In genomic region chr18:63848159-63848558, GRCh38 we compare ENCODE assay signal across 9 cellular contexts. TPM values are rescaled to one million over a fixed set of nuclear protein-coding genes. Genes with fewer than 3 reads are reported as not detected.
DNase-seq lines count a peak whose midpoint lies in the region; ATAC-seq, FAIRE-seq and TF ChIP-seq lines count a peak whose summit lies in the region.
"Had no signal": no experiment of that assay in that cellular context is flagged by ENCODE, and none has a peak within 500 bp of the region (broad histone marks: within the 10 kb centered on the region; RNA-seq: fewer than 3 reads in every experiment).

No MANE protein-coding gene starts in this region.

- WGBS in HepG2 (ENCODE audit: low lambda C conversion rate): 0% methylated on average over 2 of the region's 2 CpGs

- H3K9ac ChIP-seq in HepG2 (ENCODE audit: insufficient read depth, low read depth, low read length): no peak overlapping the region
- H3K9ac ChIP-seq: BLaER1 treated with 17β-estradiol and CSF1 and Interleukin-3, amounts not matched to agents 10 nM and 100 nM had no signal

- FAIRE-seq in HepG2 (lab: Jason Lieb, UNC): peak; percentile 57

- TF ChIP-seq EP300 in HepG2 (IDR thresholded peaks at IDR 0.05; ENCODE audit: low read depth in 2 of 2, low read length in 2 of 2): no peak
- TF ChIP-seq EP300 in HepG2 (CRISPR knock-in tag; IDR thresholded peaks at IDR 0.05; ENCODE audit: borderline replicate concordance): no peak

- in situ Hi-C loops in HepG2 (cut with HindIII; ENCODE audit: extremely low pct_ligation_motif_present, low pct_unique_long_range_greater_than_20kb): loop anchor here (5.0 to 25.0 kb wide), 2 partner anchors 326 to 836 kb away; no protein-coding TSS in a partner anchor

- no TSS peak for BruUV-seq in HepG2 (replicated peaks; lab: Mats Ljungman, UMichigan)

- CTCF ChIA-PET in HepG2 (lab: Yijun Ruan, JAX; ENCODE audit: low intra/inter-chr PET ratio, low total read pairs): interaction anchor here (0.7 to 1.1 kb wide), 3 partner anchors 25 to 331 kb away, joined by 3 to 5 read pairs (median 5); no protein-coding TSS in a partner anchor

- H3K27ac ChIP-seq in HepG2 (ENCODE audit: extremely low read length, insufficient read depth, low read length): no peak overlapping the region
- H3K27ac ChIP-seq: BLaER1 treated with 17β-estradiol and CSF1 and Interleukin-3, amounts not matched to agents 10 nM and 100 nM had no signal

- TF ChIP-seq CTCF in HFF-Myc (IDR thresholded peaks at IDR 0.05; ENCODE audit: low read depth, low read length, missing control alignments) (peak; percentile 70), HepG2 (CRISPR knock-in tag; IDR thresholded peaks at IDR 0.05) (peak; percentile 62)

- no peaks in the 10 kb centered on the region for H4K20me1 ChIP-seq in HepG2 (ENCODE audit: insufficient read depth, low read length)
- H4K20me1 ChIP-seq: BLaER1 treated with 17β-estradiol and CSF1 and Interleukin-3, amounts not matched to agents 10 nM and 100 nM had no signal

- no peak overlapping the region for H2AFZ ChIP-seq in HepG2 (ENCODE audit: low read length)

- H3K36me3 ChIP-seq in HepG2 (replicated peaks in 1 of 2; ENCODE audit: control insufficient read depth in 1 of 2, insufficient read depth in 2 of 2, low read length in 2 of 2): no peaks in the 10 kb centered on the region
- H3K36me3 ChIP-seq: BLaER1 treated with 17β-estradiol and CSF1 and Interleukin-3, amounts not matched to agents 10 nM and 100 nM had no signal

- H3K79me2 ChIP-seq in HepG2 (ENCODE audit: insufficient read depth, low read length): no peaks in the 10 kb centered on the region

- peak; percentile 82 for ATAC-seq in HepG2

- no peak overlapping the region for H3K4me3 ChIP-seq in HFF-Myc (replicated peaks; ENCODE audit: low read depth, low read length)
- no peak overlapping the region for H3K4me3 ChIP-seq in HepG2 (replicated peaks in 1 of 3; ENCODE audit: insufficient read depth in 1 of 3, low read depth in 2 of 3, low read length in 3 of 3)
- H3K4me3 ChIP-seq: BLaER1 treated with 17β-estradiol and CSF1 and Interleukin-3, amounts not matched to agents 10 nM and 100 nM had no signal

- no peaks in the 10 kb centered on the region for H3K4me1 ChIP-seq in HepG2 (ENCODE audit: insufficient read depth, low read length)
- H3K4me1 ChIP-seq: BLaER1 treated with 17β-estradiol and CSF1 and Interleukin-3, amounts not matched to agents 10 nM and 100 nM had no signal

- no peak overlapping the region for H3K4me2 ChIP-seq in HepG2 (ENCODE audit: low read depth, low read length)
- H3K4me2 ChIP-seq: BLaER1 treated with 17β-estradiol and CSF1 and Interleukin-3, amounts not matched to agents 10 nM and 100 nM had no signal

- intact Hi-C loops in HepG2 (cut with micrococcal nuclease; ENCODE audit: unreplicated experiment): no loop called here

- H3K27me3 ChIP-seq in HepG2 (ENCODE audit: control insufficient read depth in 1 of 2, insufficient read depth in 2 of 2, low read length in 2 of 2): no peaks in the 10 kb centered on the region
- H3K27me3 ChIP-seq: BLaER1 treated with 17β-estradiol and CSF1 and Interleukin-3, amounts not matched to agents 10 nM and 100 nM had no signal

- TF ChIP-seq RAD21 in HepG2 (CRISPR knock-in tag; IDR thresholded peaks at IDR 0.05): no peak

- POLR2A ChIA-PET in HepG2 (lab: Yijun Ruan, JAX): no interaction called here

- H3K9me3 ChIP-seq in HepG2 (ENCODE audit: low read length): no peaks in the 10 kb centered on the region
- H3K9me3 ChIP-seq: BLaER1 treated with 17β-estradiol and CSF1 and Interleukin-3, amounts not matched to agents 10 nM and 100 nM had no signal

- TF ChIP-seq POLR2A in HepG2 (IDR thresholded peaks at IDR 0.05; ENCODE audit: insufficient read depth in 1 of 2, low read depth in 2 of 2, low read length in 2 of 2): no peak

- peak; percentile 3 for DNase-seq in NCI-H2029 treated with DMSO at 0.1 percent for 48 hours (lab: John Stamatoyannopoulos, UW)
- no peak for DNase-seq in NCI-H2029 (lab: John Stamatoyannopoulos, UW)
- DNase-seq in HFF-Myc (ENCODE audit: extremely low read depth, low read depth): peak; percentile 44
- peak; percentile 81 for DNase-seq in NCI-H2227 (lab: John Stamatoyannopoulos, UW; ENCODE audit: unreplicated experiment)
- DNase-seq in astrocyte of the hippocampus (ENCODE audit: low read depth, low spot score): peak; percentile 63
- DNase-seq in HepG2 (ENCODE audit: low spot score): peak; percentile 39
- DNase-seq in stimulated activated naive CD4-positive, alpha-beta T cell treated with Interleukin-2 at 50 U/mL for 16 hours (lab: John Stamatoyannopoulos, UW): no peak
- DNase-seq in GM19238 (ENCODE audit: insufficient read length, low spot score): no peak

TF ChIP-seq in HepG2, 621 proteins besides CTCF, POLR2A, EP300 and RAD21 (continues in another document):
- TF ChIP-seq ZNF205 (CRISPR knock-in tag; IDR thresholded peaks at IDR 0.05) (0 out of 2 replicates have a peak, but pooled peaks have one; percentile 56), STAG1 (CRISPR knock-in tag; IDR thresholded peaks at IDR 0.05) (peak; percentile 53), SMC3 (IDR thresholded peaks at IDR 0.05; ENCODE audit: low read length) (peak; percentile 16; the same call in 1 of the 2 replicates), ZFP36L2 (CRISPR knock-in tag; IDR thresholded peaks at IDR 0.05) (no peak), SMYD3 (CRISPR knock-in tag; IDR thresholded peaks at IDR 0.05) (no peak), NR3C1 (CRISPR knock-in tag; IDR thresholded peaks at IDR 0.05) (no peak), PAX8 (CRISPR knock-in tag; IDR thresholded peaks at IDR 0.05; ENCODE audit: borderline replicate concordance) (no peak), TRIM24 (CRISPR knock-in tag; IDR thresholded peaks at IDR 0.05) (no peak)
- TF ChIP-seq, protein P1, sequence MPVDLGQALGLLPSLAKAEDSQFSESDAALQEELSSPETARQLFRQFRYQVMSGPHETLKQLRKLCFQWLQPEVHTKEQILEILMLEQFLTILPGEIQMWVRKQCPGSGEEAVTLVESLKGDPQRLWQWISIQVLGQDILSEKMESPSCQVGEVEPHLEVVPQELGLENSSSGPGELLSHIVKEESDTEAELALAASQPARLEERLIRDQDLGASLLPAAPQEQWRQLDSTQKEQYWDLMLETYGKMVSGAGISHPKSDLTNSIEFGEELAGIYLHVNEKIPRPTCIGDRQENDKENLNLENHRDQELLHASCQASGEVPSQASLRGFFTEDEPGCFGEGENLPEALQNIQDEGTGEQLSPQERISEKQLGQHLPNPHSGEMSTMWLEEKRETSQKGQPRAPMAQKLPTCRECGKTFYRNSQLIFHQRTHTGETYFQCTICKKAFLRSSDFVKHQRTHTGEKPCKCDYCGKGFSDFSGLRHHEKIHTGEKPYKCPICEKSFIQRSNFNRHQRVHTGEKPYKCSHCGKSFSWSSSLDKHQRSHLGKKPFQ (CRISPR knock-in tag; IDR thresholded peaks at IDR 0.05; ENCODE audit: insufficient replicate concordance): no peak

RNA-seq across cellular contexts. Expression of gene SERPINB2, which starts 39.3 kb away (rescaled TPM):
- total RNA-seq in HepG2 (2016; rRNA removed; fragmentation: Illumina TruSeq; extraction: Trizol): 0.10 and 0.11 TPM in 2 replicates
- total RNA-seq in HepG2 (2016; cell fraction: cytosol; rRNA removed; fragmentation: Illumina TruSeq; extraction: Trizol; ENCODE audit: low read depth): not detected in 2 replicates
- total RNA-seq in HepG2 (2016; cell fraction: insoluble cytoplasmic fraction; rRNA removed; fragmentation: Illumina TruSeq; extraction: Trizol): 0.24 TPM in 1 of 2 replicates, not detected in the other
- not detected in 2 replicates for total RNA-seq in HepG2 (2016; cell fraction: membrane; rRNA removed; fragmentation: Illumina TruSeq; extraction: Trizol)
- not detected in 2 replicates for total RNA-seq in HepG2 (2016; cell fraction: nucleus; rRNA removed; fragmentation: Illumina TruSeq; extraction: Trizol)
- polyA plus RNA-seq in HepG2 (2011; rRNA removed): 0.04 and 0.07 TPM in 2 replicates
- polyA plus RNA-seq in HepG2 (2011; cell fraction: cytosol; rRNA removed): 0.04 and 0.08 TPM in 2 replicates
- polyA plus RNA-seq in HepG2 (2011; cell fraction: nucleus; rRNA removed): 0.09 TPM in 1 of 2 replicates, not detected in the other
- not detected in 2 replicates for polyA plus RNA-seq in HepG2 (2012)
- not detected in 2 replicates for polyA plus RNA-seq in HepG2 (2016; cell fraction: cytosol; fragmentation: Illumina TruSeq; extraction: Trizol; ENCODE audit: low read depth)
- 0.13 TPM in 1 of 2 replicates, not detected in the other for polyA plus RNA-seq in HepG2 (2016; cell fraction: insoluble cytoplasmic fraction; fragmentation: Illumina TruSeq; extraction: Trizol; ENCODE audit: low read depth)
- not detected in 2 replicates for polyA plus RNA-seq in HepG2 (2016; cell fraction: membrane; fragmentation: Illumina TruSeq; extraction: Trizol; ENCODE audit: low read depth)
- polyA plus RNA-seq in HepG2 (2016; cell fraction: nucleus; fragmentation: Illumina TruSeq; extraction: Trizol; ENCODE audit: insufficient read depth, low read depth): not detected in 2 replicates
- polyA minus RNA-seq in HepG2 (2011; rRNA and poly(A)+ RNA removed; ENCODE audit: low replicate concordance): 0.49 TPM in 1 of 2 replicates, not detected in the other
- polyA minus RNA-seq in HepG2 (2011; cell fraction: cytosol; rRNA and poly(A)+ RNA removed): not detected in 2 replicates
- polyA minus RNA-seq in HepG2 (2011; cell fraction: nucleus; rRNA and poly(A)+ RNA removed): not detected in 2 replicates

RNA-seq across cellular contexts. Expression of gene SERPINB10, which starts 59.6 kb away (rescaled TPM):
- not detected in 2 replicates for total RNA-seq in HepG2 (2016; rRNA removed; fragmentation: Illumina TruSeq; extraction: Trizol)
- total RNA-seq in HepG2 (2016; cell fraction: cytosol; rRNA removed; fragmentation: Illumina TruSeq; extraction: Trizol; ENCODE audit: low read depth): not detected in 2 replicates
- not detected in 2 replicates for total RNA-seq in HepG2 (2016; cell fraction: insoluble cytoplasmic fraction; rRNA removed; fragmentation: Illumina TruSeq; extraction: Trizol)
- 0.28 TPM in 1 of 2 replicates, not detected in the other for total RNA-seq in HepG2 (2016; cell fraction: membrane; rRNA removed; fragmentation: Illumina TruSeq; extraction: Trizol)
- not detected in 2 replicates for total RNA-seq in HepG2 (2016; cell fraction: nucleus; rRNA removed; fragmentation: Illumina TruSeq; extraction: Trizol)
- polyA plus RNA-seq in HepG2 (2011; rRNA removed): not detected in 2 replicates
- polyA plus RNA-seq in HepG2 (2011; cell fraction: cytosol; rRNA removed): 0.03 TPM in 1 of 2 replicates, not detected in the other
- polyA plus RNA-seq in HepG2 (2011; cell fraction: nucleus; rRNA removed): not detected in 2 replicates
- not detected in 2 replicates for polyA plus RNA-seq in HepG2 (2012)
- polyA plus RNA-seq in HepG2 (2016; cell fraction: cytosol; fragmentation: Illumina TruSeq; extraction: Trizol; ENCODE audit: low read depth): not detected in 2 replicates
- not detected in 2 replicates for polyA plus RNA-seq in HepG2 (2016; cell fraction: insoluble cytoplasmic fraction; fragmentation: Illumina TruSeq; extraction: Trizol; ENCODE audit: low read depth)
- polyA plus RNA-seq in HepG2 (2016; cell fraction: membrane; fragmentation: Illumina TruSeq; extraction: Trizol; ENCODE audit: low read depth): not detected in 2 replicates
- polyA plus RNA-seq in HepG2 (2016; cell fraction: nucleus; fragmentation: Illumina TruSeq; extraction: Trizol; ENCODE audit: insufficient read depth, low read depth): not detected in 2 replicates
- polyA minus RNA-seq in HepG2 (2011; rRNA and poly(A)+ RNA removed; ENCODE audit: low replicate concordance): not detected in 2 replicates
- polyA minus RNA-seq in HepG2 (2011; cell fraction: cytosol; rRNA and poly(A)+ RNA removed): not detected in 2 replicates
- polyA minus RNA-seq in HepG2 (2011; cell fraction: nucleus; rRNA and poly(A)+ RNA removed): not detected in 2 replicates

Comparison
In these comparisons a context has a peak if more than half of its experiments do, and no peak if none do; other contexts are left out.
1. DNase-seq: peak in NCI-H2029 treated with DMSO at 0.1 percent for 48 hours (single experiment), HFF-Myc (single experiment), NCI-H2227 (single experiment), astrocyte of the hippocampus (single experiment) and HepG2 (single experiment); none in NCI-H2029 (single experiment), stimulated activated naive CD4-positive, alpha-beta T cell treated with Interleukin-2 at 50 U/mL for 16 hours (single experiment) and GM19238 (single experiment).